Comparison of ENCODE assay signal across 7 cellular contexts in genomic region chr1:2916706-2917105, GRCh38.
"Had no signal": no experiment of that assay in that cellular context is flagged by ENCODE, and none has a peak within 500 bp of the region (broad histone marks: within the 10 kb centered on the region; RNA-seq: fewer than 3 reads in every experiment).

No MANE protein-coding gene starts in this region.

- H2AFZ ChIP-seq: GM23338 had no signal

- H3K4me3 ChIP-seq: GM23338 had no signal

- FAIRE-seq: H1, H54, HepG2 had no signal

- H3K4me2 ChIP-seq: GM23338 had no signal

- H3K27ac ChIP-seq: HL-60 had no signal

- DNase-seq: H9, HCEC 1CT had no signal

- ATAC-seq: GM23338, HepG2 had no signal
